In genomic region chr2:239300242-239300641, GRCh38 we compare ENCODE assay signal across 18 cellular contexts.
DNase-seq lines count a peak whose midpoint lies in the region; ATAC-seq and TF ChIP-seq lines count a peak whose summit lies in the region.
"Had no signal": no experiment of that assay in that cellular context is flagged by ENCODE, and none has a peak within 500 bp of the region (broad histone marks: within the 10 kb centered on the region; RNA-seq: fewer than 3 reads in every experiment).

No MANE protein-coding gene starts in this region.

- no peak overlapping the region for H3K4me3 ChIP-seq in mucosa of descending colon
- H3K4me3 ChIP-seq: A549, smooth muscle cell, upper lobe of left lung had no signal

- peak; percentile 43 for DNase-seq in activated effector memory CD4-positive, alpha-beta T cell treated with anti-CD3 and anti-CD28 coated beads, Interleukin-2, amount 50 U/mL, for 16 hours
- no peak for DNase-seq in activated effector memory CD4-positive, alpha-beta T cell treated with Interleukin-2 at 50 U/mL for 16 hours
- peak in 1 of 3 donors; percentile 30 for DNase-seq in mucosa of descending colon
- DNase-seq in dedifferentiated amniotic fluid mesenchymal stem cell (ENCODE audit: extremely low spot score): no peak
- no peak for DNase-seq in HK-2 (ENCODE audit: unreplicated experiment)
- DNase-seq: CD8-positive, alpha-beta T cell; erythroblast; islet precursor cell; NCI-H2029 treated with DMSO at 0.1 percent for 48 hours; NCI-H69 had no signal

- no peaks in the 10 kb centered on the region for H3K9me3 ChIP-seq in mucosa of descending colon
- H3K9me3 ChIP-seq: A549, neutrophil, upper lobe of left lung had no signal

- H3K27ac ChIP-seq in cingulate gyrus (ENCODE audit: low read depth, low read length) (peak overlapping the region; percentile 10), temporal lobe (ENCODE audit: low read depth, low read length) (peak overlapping the region; percentile 85)
- H3K27ac ChIP-seq: neutrophil, upper lobe of left lung had no signal

- TF ChIP-seq CTCF in mucosa of descending colon (IDR thresholded peaks at IDR 0.05): no peak

- intact Hi-C loops in mucosa of descending colon (cut with DNase I, micrococcal nuclease): no loop called here

- peaks cover 53% of the 10 kb centered on the region for H3K4me1 ChIP-seq in mucosa of descending colon (ENCODE audit: low read depth)

- H3K36me3 ChIP-seq in mucosa of descending colon (ENCODE audit: low read depth): no peaks in the 10 kb centered on the region
- H3K36me3 ChIP-seq: neutrophil, upper lobe of left lung had no signal

- ATAC-seq in mucosa of descending colon: peak; percentile 2
- ATAC-seq in HG03469 (IDR thresholded peaks at IDR 0.05; ENCODE audit: unreplicated experiment): no peak
- ATAC-seq: A549; CD8-positive, alpha-beta T cell; SK-N-SH treated with all-trans-retinoic acid at 6 μM for 48 hours had no signal
